ENCODE assay signal across 8 cellular contexts in the genomic region with DNA sequence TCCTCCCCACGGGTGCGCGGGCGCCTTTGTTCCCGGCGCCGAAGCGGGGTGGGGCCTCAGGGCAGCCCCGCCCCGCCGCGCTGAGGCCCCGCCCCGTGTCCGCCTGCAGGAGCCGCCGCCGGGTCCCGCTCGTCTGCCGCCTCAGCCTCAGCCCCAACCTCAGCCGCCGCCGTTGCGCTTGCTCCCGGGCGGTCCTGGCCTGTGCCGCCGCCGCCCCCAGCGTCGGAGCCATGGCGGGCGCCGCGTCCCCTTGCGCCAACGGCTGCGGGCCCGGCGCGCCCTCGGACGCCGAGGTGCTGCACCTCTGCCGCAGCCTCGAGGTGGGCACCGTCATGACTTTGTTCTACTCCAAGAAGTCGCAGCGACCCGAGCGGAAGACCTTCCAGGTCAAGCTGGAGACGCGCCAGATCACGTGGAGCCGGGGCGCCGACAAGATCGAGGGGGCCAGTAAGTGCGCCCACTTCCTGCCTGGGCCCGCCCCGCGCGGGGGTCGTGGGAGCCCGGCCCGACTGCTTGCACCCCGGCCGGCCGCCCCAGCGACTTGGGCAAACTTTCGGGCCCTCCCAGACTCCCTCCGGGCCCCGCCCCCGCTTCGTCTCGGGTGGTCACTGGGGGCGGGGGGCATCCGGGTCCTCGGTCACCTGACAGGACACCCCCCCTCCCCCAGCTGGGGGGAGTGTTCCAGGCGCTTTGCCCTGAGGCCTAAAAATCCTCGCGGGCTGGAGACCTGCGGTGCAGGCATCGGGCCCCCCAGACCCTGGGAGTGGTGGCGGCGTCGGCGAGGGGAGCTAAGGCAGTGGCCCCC. TPM values are rescaled to one million over a fixed set of nuclear protein-coding genes. Genes with fewer than 3 reads are reported as not detected.
DNase-seq lines count a peak whose midpoint lies in the region; ATAC-seq and TF ChIP-seq lines count a peak whose summit lies in the region.

A gene (plus strand): TSS at position 132 of the 805 bp plus-strand sequence. CDS start 99 bp downstream, at position 231.

- H3K27ac Mint-ChIP-seq in T-cell, result peak within 1 kb of the TSS; percentile 95 to 97

- ATAC-seq in T-cell (replicated peaks in 1 of 4), result peak; percentile 75 to 79 (median 76)
- peak; percentile 81 to 90 for ATAC-seq in left cardiac atrium
- ATAC-seq in upper lobe of right lung, result peak; percentile 86

- intact Hi-C loops in adrenal gland (cut with DNase I) (no loop called here), left cardiac atrium (cut with DNase I) (loop anchor here in 1 of 2 donors (5.0 to 10.0 kb wide), 2 partner anchors 205 to 267 kb away; a partner anchor contains a TSS), prostate gland (cut with DNase I) (no loop called here), upper lobe of right lung (cut with DNase I) (loop anchor here (10.0 kb wide), 1 partner anchor 197 kb away; no protein-coding TSS in a partner anchor)

- H3K27ac ChIP-seq in adrenal gland (peak within 1 kb of the TSS in 4 of 5 donors; percentile 91 to 97 (median 94)), prostate gland (peak within 1 kb of the TSS; percentile 93 to 96), upper lobe of right lung (peak within 1 kb of the TSS; percentile 93)

- H3K9me3 ChIP-seq in adrenal gland (replicated peaks in 1 of 3) (no peaks in the 10 kb centered on the region), prostate gland (no peaks in the 10 kb centered on the region), upper lobe of right lung (no peaks in the 10 kb centered on the region)

- H3K27me3 ChIP-seq in GM06990 (replicated peaks; ENCODE audit: control insufficient read depth, insufficient read depth, low read length) (no peaks in the 10 kb centered on the region), adrenal gland (no peaks in the 10 kb centered on the region), prostate gland (replicated peaks; ENCODE audit: insufficient read depth) (no peaks in the 10 kb centered on the region), upper lobe of right lung (no peaks in the 10 kb centered on the region)

- no peaks in the 10 kb centered on the region for H3K9me3 Mint-ChIP-seq in T-cell

- no peak for TF ChIP-seq CTCF in GM06990 (IDR thresholded peaks at IDR 0.05; ENCODE audit: insufficient read depth, low read length, poor library complexity, severe bottlenecking)
- TF ChIP-seq CTCF in HFF-Myc (IDR thresholded peaks at IDR 0.05; ENCODE audit: low read depth, low read length, missing control alignments), result no peak
- peak in 1 of 6 experiments; percentile 1 for TF ChIP-seq CTCF in adrenal gland (IDR thresholded peaks at IDR 0.05)
- TF ChIP-seq CTCF in prostate gland (IDR thresholded peaks at IDR 0.05), result no peak
- TF ChIP-seq CTCF in upper lobe of right lung (IDR thresholded peaks at IDR 0.05), result no peak

- TF ChIP-seq POLR2A in adrenal gland (IDR thresholded peaks at IDR 0.05), result peak in 1 of 2 donors; percentile 53
- peak; percentile 33 for TF ChIP-seq POLR2A in prostate gland (IDR thresholded peaks at IDR 0.05)

- peaks cover 0 to 51% of the 10 kb centered on the region in 2 donors for H3K4me1 ChIP-seq in adrenal gland (replicated peaks in 1 of 2)
- H3K4me1 ChIP-seq in prostate gland (replicated peaks), result no peaks in the 10 kb centered on the region
- peaks cover 47% of the 10 kb centered on the region for H3K4me1 ChIP-seq in upper lobe of right lung

- DNase-seq in GM06990 (ENCODE audit: extremely low read depth, insufficient read length) (peak; percentile 82), HFF-Myc (ENCODE audit: extremely low read depth, low read depth) (no peak), NCI-H1048 (lab: John Stamatoyannopoulos, UW) (peak; percentile 46), T-cell (peak; percentile 50 to 79 (median 67)), adrenal gland (peak; percentile 69 to 84 (median 79)), left cardiac atrium (peak; percentile 86), prostate gland (ENCODE audit: low spot score) (peak; percentile 81), upper lobe of right lung (peak; percentile 91)

- H3K4me3 Mint-ChIP-seq in T-cell, result peak within 1 kb of the TSS; percentile 86 to 90 (median 89)

- CTCF ChIA-PET in T-cell (lab: Charles Lee), result interaction anchor here in 1 of 2 donors (1.1 to 2.0 kb wide), 2 partner anchors 19 to 21 kb away, joined by 3 to 10 read pairs; no protein-coding TSS in a partner anchor

- H3K36me3 Mint-ChIP-seq in T-cell, result no peaks in the 10 kb centered on the region

- peaks cover 69 to 72% (median 71%) of the 10 kb centered on the region in 3 donors for H3K4me1 Mint-ChIP-seq in T-cell

- H3K36me3 ChIP-seq in GM06990 (ENCODE audit: control insufficient read depth, insufficient read depth, low read length) (no peaks in the 10 kb centered on the region), adrenal gland (replicated peaks in 1 of 2) (no peaks in the 10 kb centered on the region), prostate gland (no peaks in the 10 kb centered on the region), upper lobe of right lung (no peaks in the 10 kb centered on the region)

- 1 to 3% (median 1%) methylated on average over 15 to 88 of the region's 89 CpGs; no CpG with 5 or more reads in 1 of the 4 donors for WGBS in adrenal gland, 4 donors
- under 1% methylated on average over 47 of the region's 89 CpGs for WGBS in prostate gland

- H3K27me3 Mint-ChIP-seq in T-cell, result no peaks in the 10 kb centered on the region

- POLR2A ChIA-PET in T-cell (lab: Charles Lee), result no interaction called here

- H3K4me3 ChIP-seq in GM06990 (replicated peaks; ENCODE audit: low read depth, low read length) (peak within 1 kb of the TSS; percentile 78), HFF-Myc (replicated peaks; ENCODE audit: low read depth, low read length) (peak within 1 kb of the TSS; percentile 74), adrenal gland (peak within 1 kb of the TSS; percentile 26 to 94 (median 76)), prostate gland (peak within 1 kb of the TSS; percentile 84 to 98), upper lobe of right lung (peak within 1 kb of the TSS; percentile 90)

RNA-seq across cellular contexts. Expression of the gene that starts here (rescaled TPM):
- total RNA-seq in T-cell (100 to 1,000 TPM; 390 to 589 (median 444) TPM), adrenal gland (100 to 1,000 TPM in 2 of 8 donors, 10 to 100 TPM in 6; 49.3 to 120 (median 82.0) TPM), left cardiac atrium (10 to 100 TPM; 40.0 to 64.8 TPM), prostate gland (100 to 1,000 TPM in 1 of 2 donors, 10 to 100 TPM in 1; 67.9 to 129 TPM), upper lobe of right lung (120 TPM)
- polyA plus RNA-seq in adrenal gland, result 100 to 1,000 TPM in 1 of 3 donors, 10 to 100 TPM in 2; 32.9 to 139 (median 78.1) TPM
